Comparison of ENCODE assay signal across 12 cellular contexts in the genomic region with DNA sequence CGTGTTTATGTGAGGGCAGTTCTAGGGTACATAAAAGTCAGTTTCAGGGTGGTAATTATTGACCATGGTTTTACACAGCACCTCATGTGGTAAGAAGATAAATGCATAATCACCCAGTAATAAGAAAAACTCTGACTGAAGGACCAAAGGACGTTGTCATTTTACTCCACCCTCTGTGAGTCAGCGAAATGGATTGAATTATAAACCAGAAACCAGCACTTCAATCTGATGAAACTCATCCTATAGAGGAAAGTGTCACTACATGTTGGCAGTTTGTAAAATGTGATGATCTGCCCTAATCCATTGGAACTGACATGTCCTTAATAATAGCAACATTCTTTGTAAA.
DNase-seq lines count a peak whose midpoint lies in the region; ATAC-seq and TF ChIP-seq lines count a peak whose summit lies in the region.
"Had no signal": no experiment of that assay in that cellular context is flagged by ENCODE, and none has a peak within 500 bp of the region (broad histone marks: within the 10 kb centered on the region; RNA-seq: fewer than 3 reads in every experiment).

No MANE protein-coding gene starts in this region.

- TF ChIP-seq POLR2A in prostate gland (IDR thresholded peaks at IDR 0.05), result no peak

- ATAC-seq in esophagus mucosa, result peak; percentile 89
- no peak for ATAC-seq in HG02763 (IDR thresholded peaks at IDR 0.05; ENCODE audit: unreplicated experiment)
- ATAC-seq: naive thymus-derived CD8-positive, alpha-beta T cell had no signal

- intact Hi-C loops in prostate gland (cut with DNase I), result no loop called here

- H3K27ac ChIP-seq in RWPE1, result no peak overlapping the region
- peak overlapping the region; percentile 54 to 62 for H3K27ac ChIP-seq in prostate gland
- H3K27ac ChIP-seq: uterus had no signal

- H3K9me3 ChIP-seq in prostate gland, result no peaks in the 10 kb centered on the region
- H3K9me3 ChIP-seq: uterus had no signal

- H3K36me3 ChIP-seq in prostate gland, result no peaks in the 10 kb centered on the region
- H3K36me3 ChIP-seq: uterus had no signal

- no peak overlapping the region for H3K4me3 ChIP-seq in prostate gland
- H3K4me3 ChIP-seq: uterus had no signal

- H3K27me3 ChIP-seq in prostate gland (replicated peaks; ENCODE audit: insufficient read depth), result no peaks in the 10 kb centered on the region
- H3K27me3 ChIP-seq: uterus had no signal

- DNase-seq in GM03348 (ENCODE audit: low spot score), result peak; percentile 12
- peak; percentile 72 for DNase-seq in RWPE1 (ENCODE audit: low spot score)
- DNase-seq in prostate gland (ENCODE audit: low spot score), result no peak
- no peak for DNase-seq in foreskin melanocyte
- no peak for DNase-seq in activated CD8-positive, alpha-beta memory T cell treated with anti-CD3 and anti-CD28 coated beads, Interleukin-2, amount 50 U/mL, for 4 hours
- DNase-seq in GOT3 (lab: John Stamatoyannopoulos, UW), result no peak
- DNase-seq: activated CD8-positive, alpha-beta memory T cell treated with anti-CD3 and anti-CD28 coated beads, Interleukin-2, amount 50 U/mL, for 48 hours; C1 segment of cervical spinal cord; naive thymus-derived CD8-positive, alpha-beta T cell; uterus had no signal

- POLR2A ChIA-PET in RWPE1 (lab: Yijun Ruan, JAX; ENCODE audit: low non-redundant PET), result no interaction called here

- TF ChIP-seq CTCF in RWPE1 (conservative IDR thresholded peaks at IDR 0.05; ENCODE audit: low read depth) (no peak), prostate gland (IDR thresholded peaks at IDR 0.05) (peak in 1 of 4 experiments; percentile 11)

- CTCF ChIA-PET in RWPE1 (lab: Yijun Ruan, JAX), result interaction anchor here (1.0 kb wide), 2 partner anchors 25 to 626 kb away, joined by 3 read pairs; no protein-coding TSS in a partner anchor

- H3K4me1 ChIP-seq in prostate gland (replicated peaks), result no peaks in the 10 kb centered on the region
- H3K4me1 ChIP-seq: uterus had no signal

- 34% methylated on average over 3 of the region's 3 CpGs for WGBS in prostate gland

Comparison
In these comparisons a context has a peak if more than half of its experiments do, and no peak if none do; other contexts are left out.
1. DNase-seq: peak in GM03348 (single experiment) and RWPE1 (single experiment); none in prostate gland (single experiment), foreskin melanocyte (single experiment), activated CD8-positive, alpha-beta memory T cell treated with anti-CD3 and anti-CD28 coated beads, Interleukin-2, amount 50 U/mL, for 4 hours (single experiment) and GOT3 (single experiment).